Comparison of ENCODE assay signal across 23 cellular contexts in genomic region chr13:104532131-104532530, GRCh38.
"Had no signal": no experiment of that assay in that cellular context is flagged by ENCODE, and none has a peak within 500 bp of the region (broad histone marks: within the 10 kb centered on the region; RNA-seq: fewer than 3 reads in every experiment).

No MANE protein-coding gene starts in this region.

- ATAC-seq: Panc1, PC-3, SK-N-SH treated with all-trans-retinoic acid at 6 μM for 48 hours had no signal

- H3K27ac ChIP-seq: HL-60, KMS-11, RWPE1, SJCRH30 had no signal

- FAIRE-seq: HTR-8/SVneo had no signal

- H3K9me3 ChIP-seq: SJCRH30 had no signal

- H3K9ac ChIP-seq: KMS-11 had no signal

- H3K36me3 ChIP-seq: SJCRH30 had no signal

- H3K4me2 ChIP-seq: KMS-11 had no signal

- H3K27me3 ChIP-seq: SJCRH30 had no signal

- H3K4me3 ChIP-seq: SJCRH30 had no signal

- DNase-seq: Kasumi-1, MM.1S, NCI-H1092 treated with DMSO at 0.1 percent for 48 hours, NCI-H1436, NCI-H187, NCI-H2029, NCI-H2081 treated with DMSO at 0.1 percent for 48 hours, NCI-H2171, NCI-H226, NCI-H446, NCI-H510A, NCI-H524 treated with DMSO at 0.1 percent for 48 hours, NCI-H69, NCI-H774, PC-3, SHP77, SJCRH30 had no signal
